In the genomic region with DNA sequence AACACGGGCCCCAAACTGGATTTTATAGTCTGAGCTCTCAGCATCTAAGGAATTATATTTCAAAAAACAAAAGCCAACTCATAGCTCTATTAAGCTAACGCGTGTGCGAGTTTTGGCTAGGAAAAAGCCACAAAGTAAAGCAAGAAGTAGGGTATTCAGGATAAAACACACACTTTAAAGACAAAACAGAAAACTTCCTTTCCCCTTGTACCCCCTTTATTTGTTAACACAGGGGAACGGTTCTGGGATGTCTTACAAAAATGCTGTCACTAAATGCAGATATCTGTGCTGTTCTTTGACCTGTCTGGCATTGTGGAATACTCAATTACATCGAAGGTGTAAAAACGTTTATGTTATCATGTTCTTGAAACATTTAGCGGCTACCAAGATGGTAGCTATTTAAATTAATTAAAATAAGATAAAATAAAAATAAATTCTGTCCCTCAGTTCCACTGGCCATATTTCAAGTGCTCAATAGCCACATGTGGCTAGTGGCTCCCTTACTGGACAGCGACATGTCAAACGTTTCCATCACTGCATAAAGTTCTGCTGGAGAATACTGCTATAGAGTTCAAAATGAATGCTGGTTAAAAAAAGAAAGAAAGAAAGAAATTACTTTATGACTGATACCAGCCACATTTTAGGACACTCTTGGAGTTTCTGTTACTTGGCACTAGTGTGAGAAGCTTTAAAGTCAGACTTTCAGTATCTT, we compare ENCODE assay signal across 1 cellular context.
TF ChIP-seq lines count a peak whose summit lies in the region.

No MANE protein-coding gene starts in this region.

TF ChIP-seq in H1, 55 proteins besides CTCF, POLR2A, EP300 and RAD21 (continued from another document):
- TF ChIP-seq POLR2AphosphoS5 (IDR thresholded peaks at IDR 0.05; ENCODE audit: low read depth, low read length) (no peak), TAF7 (optimal IDR thresholded peaks at IDR 0.05; ENCODE audit: borderline replicate concordance, low read depth, low read length) (no peak), SP4 (IDR thresholded peaks at IDR 0.05; ENCODE audit: low read length) (no peak), BRCA1 (IDR thresholded peaks at IDR 0.05; ENCODE audit: low read depth, low read length) (no peak), RFX5 (IDR thresholded peaks at IDR 0.05; ENCODE audit: borderline replicate concordance, low read depth, low read length) (no peak), HDAC6 (IDR thresholded peaks at IDR 0.05; ENCODE audit: low read depth, low read length) (no peak), EGR1 (IDR thresholded peaks at IDR 0.05; ENCODE audit: borderline replicate concordance, low read depth, low read length) (no peak)
TF ChIP-seq in H1: peak in this region for 0.
